25 cellular contexts compared by ENCODE assay signal in genomic region chr11:44777537-44778199, GRCh38. TPM values are rescaled to one million over a fixed set of nuclear protein-coding genes. Genes with fewer than 3 reads are reported as not detected.
A peak's percentile ranks its signal among the peaks of the same experiment; 100 is the strongest.
DNase-seq lines count a peak whose midpoint lies in the region; ATAC-seq, FAIRE-seq and TF ChIP-seq lines count a peak whose summit lies in the region.
"Had no signal": no experiment of that assay in that cellular context is flagged by ENCODE, and none has a peak within 500 bp of the region (broad histone marks: within the 10 kb centered on the region; RNA-seq: fewer than 3 reads in every experiment).

No MANE protein-coding gene starts in this region.

- POLR2A ChIA-PET in K562 (lab: Yijun Ruan, JAX): interaction anchor here (0.6 to 1.2 kb wide), 2 partner anchors 11 to 381 kb away, joined by 3 read pairs; no protein-coding TSS in a partner anchor
- POLR2A ChIA-PET in activated CD4-positive, alpha-beta T cell treated with anti-CD3 and anti-CD28 coated beads for 36 hours (lab: Charles Lee): no interaction called here

- no peaks in the 10 kb centered on the region for H3K9me3 Mint-ChIP-seq in stimulated activated naive CD8-positive, alpha-beta T cell treated with anti-CD3 and anti-CD28 coated beads, Interleukin-15, amount 100 ng/mL, for 72 hours
- H3K9me3 Mint-ChIP-seq in nephron: no peaks in the 10 kb centered on the region
- H3K9me3 Mint-ChIP-seq in activated CD4-positive, alpha-beta T cell treated with anti-CD3 and anti-CD28 coated beads for 36 hours (ENCODE audit: low read depth): no peaks in the 10 kb centered on the region
- H3K9me3 Mint-ChIP-seq: activated CD4-positive, alpha-beta T cell treated with anti-CD3 and anti-CD28 coated beads, Interleukin-2, amount 10 ng/mL, durations not matched to agents 7 days and 5 days; activated naive CD4-positive, alpha-beta T cell treated with anti-CD3 and anti-CD28 coated beads, Interleukin-2, amount 50 U/mL, for 24 hours; dendritic cell treated with granulocyte-macrophage colony-stimulating factor and Interleukin-4, amounts not matched to agents 40 ng/mL and 50 ng/mL, for 4 days; H9; mesothelial cell of epicardium; naive thymus-derived CD4-positive, alpha-beta T cell; T-helper 2 cell treated with Interferon-gamma antibody and Interleukin-4, amounts not matched to agents 5 μg/mL and 100 μg/mL, for 36 hours had no signal

- in situ Hi-C loops in K562 (cut with MboI): no loop called here

- FAIRE-seq in K562 (lab: Jason Lieb, UNC): no peak
- FAIRE-seq: endometrium, GM12878 had no signal

- peaks cover 8% of the 10 kb centered on the region for H3K27me3 Mint-ChIP-seq in stimulated activated naive CD8-positive, alpha-beta T cell treated with anti-CD3 and anti-CD28 coated beads, Interleukin-15, amount 100 ng/mL, for 72 hours
- H3K27me3 Mint-ChIP-seq in nephron (ENCODE audit: low read depth): peaks cover 4% of the 10 kb centered on the region
- no peaks in the 10 kb centered on the region for H3K27me3 Mint-ChIP-seq in activated CD4-positive, alpha-beta T cell treated with anti-CD3 and anti-CD28 coated beads for 36 hours
- H3K27me3 Mint-ChIP-seq: activated CD4-positive, alpha-beta T cell treated with anti-CD3 and anti-CD28 coated beads, Interleukin-2, amount 10 ng/mL, durations not matched to agents 7 days and 5 days; activated naive CD4-positive, alpha-beta T cell treated with anti-CD3 and anti-CD28 coated beads, Interleukin-2, amount 50 U/mL, for 24 hours; naive thymus-derived CD4-positive, alpha-beta T cell had no signal

- TF ChIP-seq CTCF in K562 (IDR thresholded peaks at IDR 0.05 in 2 of 3, conservative IDR thresholded peaks at IDR 0.05 in 1 of 3; ENCODE audit: insufficient read depth in 2 of 3, low read depth in 1 of 3, low read length in 3 of 3): no peak
- TF ChIP-seq CTCF in nephron (IDR thresholded peaks at IDR 0.05; ENCODE audit: unreplicated experiment in 3 of 3): no peak

- CTCF ChIA-PET in K562 (lab: Yijun Ruan, JAX; ENCODE audit: low intra/inter-chr PET ratio): no interaction called here
- CTCF ChIA-PET in activated CD4-positive, alpha-beta T cell treated with anti-CD3 and anti-CD28 coated beads for 36 hours (lab: Charles Lee): interaction anchor here (0.7 to 2.3 kb wide), 7 partner anchors 11 to 213 kb away, joined by 3 to 10 read pairs (median 5); no protein-coding TSS in a partner anchor

- peaks cover 8 to 30% of the 10 kb centered on the region in 2 experiments; a peak in 3 of 5 replicates for H3K4me1 ChIP-seq in K562 (replicated peaks in 1 of 2; ENCODE audit: control insufficient read depth in 2 of 2, insufficient read depth in 2 of 2, low read length in 2 of 2)

- TF ChIP-seq EP300 in K562 (IDR thresholded peaks at IDR 0.05; ENCODE audit: low read length): no peak

- no peak overlapping the region for H3K9ac ChIP-seq in K562 (ENCODE audit: insufficient read depth in 1 of 2, low read depth in 2 of 2, low read length in 2 of 2)

- no peak overlapping the region for H3K4me3 Mint-ChIP-seq in stimulated activated naive CD8-positive, alpha-beta T cell treated with anti-CD3 and anti-CD28 coated beads, Interleukin-15, amount 100 ng/mL, for 72 hours
- no peak overlapping the region for H3K4me3 Mint-ChIP-seq in nephron
- no peak overlapping the region for H3K4me3 Mint-ChIP-seq in activated CD4-positive, alpha-beta T cell treated with anti-CD3 and anti-CD28 coated beads for 36 hours
- H3K4me3 Mint-ChIP-seq: activated CD4-positive, alpha-beta T cell treated with anti-CD3 and anti-CD28 coated beads, Interleukin-2, amount 10 ng/mL, durations not matched to agents 7 days and 5 days; activated naive CD4-positive, alpha-beta T cell treated with anti-CD3 and anti-CD28 coated beads, Interleukin-2, amount 50 U/mL, for 24 hours; dendritic cell treated with granulocyte-macrophage colony-stimulating factor and Interleukin-4, amounts not matched to agents 40 ng/mL and 50 ng/mL, for 4 days; mesothelial cell of epicardium; naive thymus-derived CD4-positive, alpha-beta T cell; T-helper 2 cell treated with Interferon-gamma antibody and Interleukin-4, amounts not matched to agents 5 μg/mL and 100 μg/mL, for 36 hours had no signal

- peaks cover 5% of the 10 kb centered on the region; the same call in 1 of the 2 replicates for H4K20me1 ChIP-seq in K562 (replicated peaks; ENCODE audit: control insufficient read depth, insufficient read depth, low read length)

- H3K79me2 ChIP-seq in K562 (ENCODE audit: control insufficient read depth, insufficient read depth, low read length): no peaks in the 10 kb centered on the region

- no peak overlapping the region for H3K27ac ChIP-seq in K562 (ENCODE audit: extremely low read depth, low read depth, low read length)
- H3K27ac ChIP-seq: C4-2B, cardiac muscle cell, VCaP had no signal

- no peak for ATAC-seq in stimulated activated naive CD8-positive, alpha-beta T cell treated with anti-CD3 and anti-CD28 coated beads, Interleukin-15, amount 100 ng/mL, for 72 hours
- ATAC-seq in stimulated activated naive CD8-positive, alpha-beta T cell treated with anti-CD3 and anti-CD28 coated beads, Interleukin-15, Interleukin-2, amounts not matched to agents 100 U/mL and 50 U/mL, for 24 hours: no peak
- ATAC-seq in K562 (no peak), GM21381 (IDR thresholded peaks at IDR 0.05; ENCODE audit: unreplicated experiment) (no peak)
- no peak for ATAC-seq in activated CD4-positive, alpha-beta T cell treated with anti-CD3 and anti-CD28 coated beads for 36 hours
- ATAC-seq: GM12878; naive thymus-derived CD4-positive, alpha-beta T cell had no signal

- peak overlapping the region; percentile 40 to 42 for H3K27ac Mint-ChIP-seq in stimulated activated naive CD8-positive, alpha-beta T cell treated with anti-CD3 and anti-CD28 coated beads, Interleukin-15, amount 100 ng/mL, for 72 hours
- peak overlapping the region; percentile 17 to 92 (median 91) for H3K27ac Mint-ChIP-seq in nephron
- no peak overlapping the region for H3K27ac Mint-ChIP-seq in activated CD4-positive, alpha-beta T cell treated with anti-CD3 and anti-CD28 coated beads for 36 hours
- H3K27ac Mint-ChIP-seq: activated CD4-positive, alpha-beta T cell treated with anti-CD3 and anti-CD28 coated beads, Interleukin-2, amount 10 ng/mL, durations not matched to agents 7 days and 5 days; activated naive CD4-positive, alpha-beta T cell treated with anti-CD3 and anti-CD28 coated beads, Interleukin-2, amount 50 U/mL, for 24 hours; dendritic cell treated with granulocyte-macrophage colony-stimulating factor and Interleukin-4, amounts not matched to agents 40 ng/mL and 50 ng/mL, for 4 days; mesothelial cell of epicardium; T-helper 2 cell treated with Interferon-gamma antibody and Interleukin-4, amounts not matched to agents 5 μg/mL and 100 μg/mL, for 36 hours had no signal

- no peaks in the 10 kb centered on the region; the same call in 1 of the 2 replicates for H3K9me3 ChIP-seq in K562 (replicated peaks; ENCODE audit: control insufficient read depth, insufficient read depth, low read depth, low read length)

- peaks cover 6% of the 10 kb centered on the region for H3K36me3 Mint-ChIP-seq in nephron (ENCODE audit: low read depth)
- H3K36me3 Mint-ChIP-seq in activated CD4-positive, alpha-beta T cell treated with anti-CD3 and anti-CD28 coated beads for 36 hours (ENCODE audit: low read depth): no peaks in the 10 kb centered on the region
- H3K36me3 Mint-ChIP-seq: mesothelial cell of epicardium had no signal

- H3K4me2 ChIP-seq in K562 (ENCODE audit: insufficient read depth, low read length): 0 out of 2 replicates have a peak overlapping the region, but pooled peaks have one; percentile 22

- no peak for TF ChIP-seq RAD21 in K562 (CRISPR knock-in tag; conservative IDR thresholded peaks at IDR 0.05 in 1 of 2, IDR thresholded peaks at IDR 0.05 in 1 of 2)

- no peak for DNase-seq in stimulated activated naive CD8-positive, alpha-beta T cell treated with anti-CD3 and anti-CD28 coated beads, Interleukin-15, amount 100 ng/mL, for 72 hours
- no peak for DNase-seq in stimulated activated naive CD8-positive, alpha-beta T cell treated with anti-CD3 and anti-CD28 coated beads, Interleukin-15, Interleukin-2, amounts not matched to agents 100 U/mL and 50 U/mL, for 24 hours
- DNase-seq in K562 (ENCODE audit: extremely low read depth in 1 of 4, low spot score in 3 of 4) (peak in 1 of 4 experiments; percentile 22), germinal center (ENCODE audit: low spot score) (no peak), NCI-H2227 treated with DMSO at 0.1 percent for 48 hours (lab: John Stamatoyannopoulos, UW) (no peak)
- no peak for DNase-seq in activated CD4-positive, alpha-beta T cell treated with anti-CD3 and anti-CD28 coated beads for 36 hours
- DNase-seq: activated CD4-positive, alpha-beta T cell treated with anti-CD3 and anti-CD28 coated beads, Interleukin-2, amount 10 ng/mL, durations not matched to agents 7 days and 5 days; Kasumi-1; naive thymus-derived CD4-positive, alpha-beta T cell; NCI-H187; NCI-H748 treated with DMSO at 0.1 percent for 48 hours; stimulated activated CD4-positive, alpha-beta T cell treated with anti-CD3 and anti-CD28 coated beads, Interleukin-4, amount 100 ng/mL, for 4 hours; stimulated activated naive CD4-positive, alpha-beta T cell treated with Interleukin-2 at 50 U/mL for 16 hours had no signal

- H3K27me3 ChIP-seq in K562 (ENCODE audit: control insufficient read depth in 2 of 2, insufficient read depth in 2 of 2, low read length in 2 of 2): peaks cover 4 to 13% of the 10 kb centered on the region in 2 experiments; a peak in 3 of 5 replicates
- H3K27me3 ChIP-seq: cardiac muscle cell had no signal

- no peaks in the 10 kb centered on the region for H3K9me1 ChIP-seq in K562 (ENCODE audit: control insufficient read depth, insufficient read depth, low read length)

- H3K4me1 Mint-ChIP-seq in stimulated activated naive CD8-positive, alpha-beta T cell treated with anti-CD3 and anti-CD28 coated beads, Interleukin-15, amount 100 ng/mL, for 72 hours: no peaks in the 10 kb centered on the region
- H3K4me1 Mint-ChIP-seq in nephron: peaks cover 72% of the 10 kb centered on the region
- peaks cover 5% of the 10 kb centered on the region for H3K4me1 Mint-ChIP-seq in activated CD4-positive, alpha-beta T cell treated with anti-CD3 and anti-CD28 coated beads for 36 hours
- H3K4me1 Mint-ChIP-seq: activated CD4-positive, alpha-beta T cell treated with anti-CD3 and anti-CD28 coated beads, Interleukin-2, amount 10 ng/mL, durations not matched to agents 7 days and 5 days had no signal

- intact Hi-C loops in K562 (cut with micrococcal nuclease): loop anchor here (5.0 kb wide), 1 partner anchor 50 kb away; the partner anchor contains the start of gene TSPAN18
- intact Hi-C loops in activated CD4-positive, alpha-beta T cell treated with anti-CD3 and anti-CD28 coated beads for 36 hours (cut with DNase I, micrococcal nuclease): loop anchor here (5.0 kb wide), 2 partner anchors 135 to 220 kb away; no protein-coding TSS in a partner anchor

- peak overlapping the region; percentile 68 for H2AFZ ChIP-seq in K562 (ENCODE audit: low read depth, low read length)

- no TSS peak for BruUV-seq in K562 (replicated peaks; lab: Mats Ljungman, UMichigan)

- no peak for TF ChIP-seq POLR2A in K562 (conservative IDR thresholded peaks at IDR 0.05)

- no peak overlapping the region for H3K4me3 ChIP-seq in K562
- H3K4me3 ChIP-seq: cardiac muscle cell, GM12878 had no signal

- WGBS in K562 (ENCODE audit: insufficient coverage, low coverage, missing lambda C conversion rate): 66% methylated on average over 4 of the region's 4 CpGs

- H3K36me3 ChIP-seq in K562 (ENCODE audit: control insufficient read depth, insufficient read depth, low read length): no peaks in the 10 kb centered on the region
- H3K36me3 ChIP-seq: cardiac muscle cell had no signal

RNA-seq across cellular contexts. Expression of gene TSPAN18, which starts 50.9 kb away (rescaled TPM):
- total RNA-seq in K562 (2011; cell fraction: chromatin; rRNA removed; ENCODE audit: low replicate concordance): 0.25 TPM in 1 of 2 replicates, not detected in the other
- total RNA-seq in K562 (2011; cell fraction: nucleolus; rRNA removed): not detected in 2 replicates
- total RNA-seq in K562 (2011; cell fraction: nucleoplasm; rRNA removed): not detected in 2 replicates
- 0.20 TPM in 1 of 2 replicates, not detected in the other for total RNA-seq in K562 (2014; rRNA removed)
- 0.10 and 0.22 TPM in 2 replicates for total RNA-seq in K562 (2014; rRNA removed; fragmentation: Illumina TruSeq; extraction: Trizol)
- 0.22 and 0.26 TPM in 2 replicates for total RNA-seq in K562 (2015; rRNA removed; fragmentation: Illumina TruSeq; extraction: Trizol)
- 0.35 and 0.60 TPM in 2 replicates for total RNA-seq in K562 (2021)
- polyA plus RNA-seq in K562 (2011; rRNA removed): 0.12 TPM in 1 of 2 replicates, not detected in the other
- polyA plus RNA-seq in K562 (2011; cell fraction: cytosol; rRNA removed): 0.01 and 0.06 TPM in 2 replicates
- 0.10 and 0.14 TPM in 2 replicates for polyA plus RNA-seq in K562 (2011; cell fraction: nucleus; rRNA removed)
- polyA plus RNA-seq in K562 (2012): 0.79 and 2.3 TPM in 2 replicates
- polyA plus RNA-seq in K562 (2014; fragmentation: Illumina TruSeq; extraction: Trizol): 0.34 and 0.61 TPM in 2 replicates
- polyA plus RNA-seq in K562 (2014; fragmentation: Nextera tagmentation; extraction: Ambion mirVana): not detected
- polyA plus RNA-seq in K562 (2014; rRNA removed): 0.17 and 0.59 TPM in 2 replicates
- not detected in 2 replicates for polyA minus RNA-seq in K562 (2011; rRNA and poly(A)+ RNA removed)
- not detected in 2 replicates for polyA minus RNA-seq in K562 (2011; cell fraction: cytosol; rRNA and poly(A)+ RNA removed)
- polyA minus RNA-seq in K562 (2011; cell fraction: nucleus; rRNA and poly(A)+ RNA removed): 0.11 TPM in 1 of 2 replicates, not detected in the other
- total RNA-seq in activated CD4-positive, alpha-beta T cell treated with anti-CD3 and anti-CD28 coated beads for 36 hours: 1 to 10 TPM; 1.4 to 2.3 TPM
